22 cellular contexts compared by ENCODE assay signal in genomic region chr1:195733408-195733807, GRCh38.
"Had no signal": no experiment of that assay in that cellular context is flagged by ENCODE, and none has a peak within 500 bp of the region (broad histone marks: within the 10 kb centered on the region; RNA-seq: fewer than 3 reads in every experiment).

No MANE protein-coding gene starts in this region.

- H3K36me3 Mint-ChIP-seq: activated CD4-positive, alpha-beta memory T cell treated with anti-CD3 and anti-CD28 coated beads for 36 hours; activated naive CD8-positive, alpha-beta T cell treated with anti-CD3 and anti-CD28 coated beads, Interleukin-2, amount 10 ng/mL, durations not matched to agents 7 days and 5 days; stimulated activated memory B cell treated with anti-CD40 and anti-IgM and Interleukin-4, amounts not matched to agents 10 μg/mL and 1 μg/mL and 100 μg/mL, for 72 hours had no signal

- H3K9me3 Mint-ChIP-seq: activated CD4-positive, alpha-beta memory T cell treated with anti-CD3 and anti-CD28 coated beads for 36 hours; activated naive CD4-positive, alpha-beta T cell treated with anti-CD3 and anti-CD28 coated beads for 36 hours; nephron; stimulated activated memory B cell treated with anti-CD40 and anti-IgM and Interleukin-4, amounts not matched to agents 10 μg/mL and 1 μg/mL and 100 μg/mL, for 72 hours; T-helper 1 cell treated with Interleukin-12 subunit alpha and Interleukin-12 subunit beta and Interleukin-4 antibody, amounts not matched to agents 30 μg/mL and 1 μg/mL, for 36 hours had no signal

- DNase-seq: activated CD4-positive, alpha-beta memory T cell treated with anti-CD3 and anti-CD28 coated beads for 36 hours; activated CD4-positive, alpha-beta T cell treated with anti-CD3 and anti-CD28 coated beads for 48 hours; activated naive CD4-positive, alpha-beta T cell treated with anti-CD3 and anti-CD28 coated beads for 36 hours; activated naive CD8-positive, alpha-beta T cell treated with anti-CD3 and anti-CD28 coated beads, Interleukin-2, amount 10 ng/mL, durations not matched to agents 7 days and 5 days; activated T-cell treated with anti-CD3 and anti-CD28 coated beads, Interleukin-2, amount 50 U/mL, for 48 hours; amygdala; cortex of kidney; glutamatergic neuron; hippocampal formation; nucleus accumbens; posterior cingulate gyrus; right lobe of liver; stomach; T1000 had no signal

- H3K36me3 ChIP-seq: cardiac muscle cell, right lobe of liver, stomach, suprapubic skin, tibial nerve had no signal

- ATAC-seq: right lobe of liver had no signal

- H3K4me3 Mint-ChIP-seq: activated CD4-positive, alpha-beta memory T cell treated with anti-CD3 and anti-CD28 coated beads for 36 hours; activated naive CD4-positive, alpha-beta T cell treated with anti-CD3 and anti-CD28 coated beads for 36 hours; activated naive CD8-positive, alpha-beta T cell treated with anti-CD3 and anti-CD28 coated beads, Interleukin-2, amount 10 ng/mL, durations not matched to agents 7 days and 5 days; nephron; stimulated activated memory B cell treated with anti-CD40 and anti-IgM and Interleukin-4, amounts not matched to agents 10 μg/mL and 1 μg/mL and 100 μg/mL, for 72 hours; T-helper 1 cell treated with Interleukin-12 subunit alpha and Interleukin-12 subunit beta and Interleukin-4 antibody, amounts not matched to agents 30 μg/mL and 1 μg/mL, for 36 hours had no signal

- H3K4me1 ChIP-seq: right lobe of liver, stomach, suprapubic skin, tibial nerve had no signal

- H3K4me3 ChIP-seq: cardiac muscle cell, right lobe of liver, stomach, suprapubic skin, tibial nerve had no signal

- H3K9me3 ChIP-seq: right lobe of liver, stomach, suprapubic skin, tibial nerve had no signal

- H3K27me3 ChIP-seq: cardiac muscle cell, right lobe of liver, stomach, suprapubic skin, tibial nerve had no signal

- H3K27ac ChIP-seq: cardiac muscle cell, right lobe of liver, stomach, suprapubic skin, tibial nerve had no signal

- H3K4me1 Mint-ChIP-seq: activated naive CD8-positive, alpha-beta T cell treated with anti-CD3 and anti-CD28 coated beads, Interleukin-2, amount 10 ng/mL, durations not matched to agents 7 days and 5 days; nephron; stimulated activated memory B cell treated with anti-CD40 and anti-IgM and Interleukin-4, amounts not matched to agents 10 μg/mL and 1 μg/mL and 100 μg/mL, for 72 hours had no signal

- H3K27me3 Mint-ChIP-seq: activated CD4-positive, alpha-beta memory T cell treated with anti-CD3 and anti-CD28 coated beads for 36 hours; activated naive CD8-positive, alpha-beta T cell treated with anti-CD3 and anti-CD28 coated beads, Interleukin-2, amount 10 ng/mL, durations not matched to agents 7 days and 5 days; stimulated activated memory B cell treated with anti-CD40 and anti-IgM and Interleukin-4, amounts not matched to agents 10 μg/mL and 1 μg/mL and 100 μg/mL, for 72 hours had no signal

- FAIRE-seq: frontal cortex, small intestine had no signal

- H3K27ac Mint-ChIP-seq: activated CD4-positive, alpha-beta memory T cell treated with anti-CD3 and anti-CD28 coated beads for 36 hours; activated naive CD4-positive, alpha-beta T cell treated with anti-CD3 and anti-CD28 coated beads for 36 hours; activated naive CD8-positive, alpha-beta T cell treated with anti-CD3 and anti-CD28 coated beads, Interleukin-2, amount 10 ng/mL, durations not matched to agents 7 days and 5 days; nephron; stimulated activated memory B cell treated with anti-CD40 and anti-IgM and Interleukin-4, amounts not matched to agents 10 μg/mL and 1 μg/mL and 100 μg/mL, for 72 hours; T-helper 1 cell treated with Interleukin-12 subunit alpha and Interleukin-12 subunit beta and Interleukin-4 antibody, amounts not matched to agents 30 μg/mL and 1 μg/mL, for 36 hours had no signal
